In genomic region chrX:134548844-134549205, GRCh38 we compare ENCODE assay signal across 8 cellular contexts.
DNase-seq lines count a peak whose midpoint lies in the region; ATAC-seq, FAIRE-seq and TF ChIP-seq lines count a peak whose summit lies in the region.

No MANE protein-coding gene starts in this region.

- no peaks in the 10 kb centered on the region for H3K79me2 ChIP-seq in GM12878 (ENCODE audit: control insufficient read depth, insufficient read depth, low read length)

- H2AFZ ChIP-seq in GM12878 (ENCODE audit: control insufficient read depth, low read depth, low read length) = peak overlapping the region; percentile 7; the same call in 1 of the 2 replicates

- RAD21 ChIA-PET in GM12878 (lab: Charles Lee; ENCODE audit: unreplicated experiment) = no interaction called here

- WGBS in GM12878 (ENCODE audit: insufficient coverage, insufficient replicate concordance, low lambda C conversion rate, missing lambda C conversion rate) = 42% methylated on average over 17 of the region's 17 CpGs
- WGBS in mesodermal cell (ENCODE audit: insufficient coverage in 2 of 2), 2 experiments = 0% methylated on average over 10 to 11 of the region's 17 CpGs

- no peak for FAIRE-seq in GM12878 (lab: Jason Lieb, UNC)
- no peak for FAIRE-seq in GM12892 (lab: Jason Lieb, UNC)

- no peak for DNase-seq in right atrium auricular region (ENCODE audit: low spot score)
- no peak for DNase-seq in cardiac septum (ENCODE audit: low spot score)
- DNase-seq in GM12878 (ENCODE audit: low read depth, low spot score) = no peak
- no peak for DNase-seq in GM12892 (ENCODE audit: insufficient read length)
- DNase-seq in activated CD8-positive, alpha-beta memory T cell treated with anti-CD3 and anti-CD28 coated beads for 24 hours = no peak
- no peak for DNase-seq in GM13976 (ENCODE audit: low spot score)

- H3K36me3 ChIP-seq in right atrium auricular region = no peaks in the 10 kb centered on the region
- H3K36me3 ChIP-seq in GM12878 (ENCODE audit: control insufficient read depth in 2 of 2, insufficient read depth in 2 of 2, low read length in 1 of 2) = no peaks in the 10 kb centered on the region
- H3K36me3 ChIP-seq in mesodermal cell (ENCODE audit: control insufficient read depth, insufficient read depth, low read length) = peaks cover 18% of the 10 kb centered on the region

- TF ChIP-seq RAD21 in GM12878 (IDR thresholded peaks at IDR 0.05; ENCODE audit: insufficient read depth, low read depth, low read length) = no peak

- SMC1A ChIA-PET in GM12878 (lab: Charles Lee; ENCODE audit: uncharacterized antibody, unreplicated experiment) = no interaction called here

- CTCF ChIA-PET in GM12878 (lab: Yijun Ruan, JAX) = no interaction called here

- H3K4me1 ChIP-seq in right atrium auricular region (peaks cover 0 to 4% of the 10 kb centered on the region in 2 donors), GM12878 (ENCODE audit: control insufficient read depth, insufficient read depth, low read length) (peaks cover 3% of the 10 kb centered on the region; the same call in 1 of the 2 replicates), mesodermal cell (ENCODE audit: control insufficient read depth, insufficient read depth, low read length, poor library complexity, severe bottlenecking) (peaks cover 9% of the 10 kb centered on the region)

- TF ChIP-seq CTCF in right atrium auricular region (IDR thresholded peaks at IDR 0.05) (no peak), GM12878 (IDR thresholded peaks at IDR 0.05 in 2 of 3, conservative IDR thresholded peaks at IDR 0.05 in 1 of 3; ENCODE audit: control insufficient read depth in 2 of 3, extremely low read depth in 1 of 3, insufficient read depth in 1 of 3, low read depth in 3 of 3, low read length in 3 of 3) (no peak), GM13976 (IDR thresholded peaks at IDR 0.05; ENCODE audit: borderline replicate concordance, control extremely low read depth, extremely low read depth, insufficient read depth, missing control alignments) (no peak)

- TF ChIP-seq EP300 in GM12878 (IDR thresholded peaks at IDR 0.05; ENCODE audit: borderline replicate concordance in 1 of 2, control insufficient read depth in 1 of 2, low read depth in 2 of 2, low read length in 2 of 2) = no peak

- H3K27ac ChIP-seq in right atrium auricular region (peak overlapping the region; percentile 64 to 71), GM12878 (ENCODE audit: control insufficient read depth, insufficient read depth) (no peak overlapping the region), mesodermal cell (ENCODE audit: low read depth, low read length, severe bottlenecking) (peak overlapping the region; percentile 87)

- H3K27me3 ChIP-seq in right atrium auricular region = peaks cover 0 to 15% of the 10 kb centered on the region in 2 donors
- peaks cover 2 to 8% of the 10 kb centered on the region in 2 experiments; a peak in 3 of 4 replicates for H3K27me3 ChIP-seq in GM12878 (replicated peaks in 1 of 2; ENCODE audit: control insufficient read depth in 2 of 2, insufficient read depth in 2 of 2, low read length in 1 of 2)

- intact Hi-C loops in cardiac septum (cut with DNase I) = no loop called here
- intact Hi-C loops in GM12878 (cut with micrococcal nuclease; ENCODE audit: unreplicated experiment) = no loop called here

- H3K4me2 ChIP-seq in GM12878 (ENCODE audit: control insufficient read depth, insufficient read depth) = peak overlapping the region; percentile 40

- TF ChIP-seq POLR2A in GM12878 (IDR thresholded peaks at IDR 0.05; ENCODE audit: low read depth, low read length) (no peak), GM12892 (IDR thresholded peaks at IDR 0.05; ENCODE audit: low read depth, low read length) (no peak)

- POLR2A ChIA-PET in GM12878 (lab: Charles Lee) = no interaction called here

- H3K9ac ChIP-seq in GM12878 (ENCODE audit: control insufficient read depth, insufficient read depth, low read length) = peak overlapping the region; percentile 34

- H4K20me1 ChIP-seq in GM12878 (ENCODE audit: control insufficient read depth, insufficient read depth) = no peaks in the 10 kb centered on the region

- in situ Hi-C loops in GM12878 (cut with MboI) (no loop called here), GM13976 (cut with MboI; ENCODE audit: low sequenced_read_pairs, unreplicated experiment) (no loop called here)

- BruUV-seq in GM12878 (replicated peaks; lab: Mats Ljungman, UMichigan) = no TSS peak

- H3K4me3 ChIP-seq in right atrium auricular region (peak overlapping the region; percentile 41 to 55), GM12878 (peak overlapping the region; percentile 59), mesodermal cell (ENCODE audit: extremely low read depth, insufficient read depth, low read length, poor library complexity, severe bottlenecking) (peak overlapping the region; percentile 60)

- ATAC-seq in GM12878 = no peak
- ATAC-seq in GM18868 (IDR thresholded peaks at IDR 0.05; ENCODE audit: unreplicated experiment) = no peak

- H3K9me3 ChIP-seq in right atrium auricular region = no peaks in the 10 kb centered on the region
- H3K9me3 ChIP-seq in GM12878 (replicated peaks; ENCODE audit: control insufficient read depth, insufficient read depth, low read length) = no peaks in the 10 kb centered on the region; the same call in 1 of the 3 replicates
- H3K9me3 ChIP-seq in mesodermal cell (ENCODE audit: control insufficient read depth, low read length) = no peaks in the 10 kb centered on the region

TF ChIP-seq in GM12878, 131 proteins besides CTCF, POLR2A, EP300 and RAD21:
- TF ChIP-seq POLR2AphosphoS5 (IDR thresholded peaks at IDR 0.05; ENCODE audit: low read length) (no peak), KLF5 (IDR thresholded peaks at IDR 0.05; ENCODE audit: partially characterized antibody) (no peak), GABPA (IDR thresholded peaks at IDR 0.05; ENCODE audit: low read depth) (no peak), CHD4 (IDR thresholded peaks at IDR 0.05) (no peak), REST (IDR thresholded peaks at IDR 0.05; ENCODE audit: low read depth, low read length) (no peak)
